In genomic region chr14:63641473-63642228, GRCh38 we compare ENCODE assay signal across 8 cellular contexts. TPM values are rescaled to one million over a fixed set of nuclear protein-coding genes. Genes with fewer than 3 reads are reported as not detected.
A peak's percentile ranks its signal among the peaks of the same experiment; 100 is the strongest.
DNase-seq lines count a peak whose midpoint lies in the region; ATAC-seq, FAIRE-seq and TF ChIP-seq lines count a peak whose summit lies in the region.

TSS of gene WDR89 (minus strand) at chr14:63641871. CDS start at chr14:63599942, 41,929 bp downstream.

- FAIRE-seq in GM12891 (lab: Jason Lieb, UNC) = peak; percentile 100

- H3K27me3 ChIP-seq in adipocyte (replicated peaks; ENCODE audit: control insufficient read depth, insufficient read depth, low read length) = no peaks in the 10 kb centered on the region
- H3K27me3 ChIP-seq in cardiac muscle cell = no peaks in the 10 kb centered on the region
- H3K27me3 ChIP-seq in parathyroid adenoma (ENCODE audit: control insufficient read depth, insufficient read depth, low read length) = no peaks in the 10 kb centered on the region
- no peaks in the 10 kb centered on the region for H3K27me3 ChIP-seq in transverse colon

- H2AFZ ChIP-seq in parathyroid adenoma = peak within 1 kb of the TSS; percentile 95

- TF ChIP-seq EP300 in transverse colon (IDR thresholded peaks at IDR 0.05; ENCODE audit: low read depth) = no peak

- intact Hi-C loops in transverse colon (cut with DNase I; ENCODE audit: low total_unique reads) = loop anchor here (5.0 kb wide), 1 partner anchor 254 kb away; no protein-coding TSS in a partner anchor

- H3K4me3 ChIP-seq in adipocyte (ENCODE audit: low read length) = peak within 1 kb of the TSS; percentile 83
- H3K4me3 ChIP-seq in cardiac muscle cell = peak within 1 kb of the TSS; percentile 39
- H3K4me3 ChIP-seq in parathyroid adenoma (ENCODE audit: low read depth, low read length) = peak within 1 kb of the TSS; percentile 77
- peak within 1 kb of the TSS; percentile 43 to 69 (median 48) for H3K4me3 ChIP-seq in transverse colon

- H3K4me1 ChIP-seq in adipocyte (ENCODE audit: control insufficient read depth, insufficient read depth, low read length) = peaks cover 5% of the 10 kb centered on the region
- no peaks in the 10 kb centered on the region for H3K4me1 ChIP-seq in cardiac muscle cell (ENCODE audit: low read depth)
- no peaks in the 10 kb centered on the region for H3K4me1 ChIP-seq in parathyroid adenoma
- peaks cover 0 to 22% (median 11%) of the 10 kb centered on the region in 4 donors for H3K4me1 ChIP-seq in transverse colon

- TF ChIP-seq CTCF in cardiac muscle cell (IDR thresholded peaks at IDR 0.05; ENCODE audit: low read depth, low read length) (peak; percentile 67), parathyroid adenoma (IDR thresholded peaks at IDR 0.05) (peak; percentile 90), transverse colon (IDR thresholded peaks at IDR 0.05) (peak; percentile 83 to 97 (median 88))

- peak within 1 kb of the TSS; percentile 94 for H3K27ac ChIP-seq in cardiac muscle cell
- H3K27ac ChIP-seq in parathyroid adenoma = peak within 1 kb of the TSS; percentile 94
- peak within 1 kb of the TSS; percentile 94 to 97 (median 94) for H3K27ac ChIP-seq in transverse colon

- H3K4me2 ChIP-seq in parathyroid adenoma (ENCODE audit: low read length) = peak within 1 kb of the TSS; percentile 64

- in situ Hi-C loops in transverse colon (cut with MboI; ENCODE audit: low pct_ligation_motif_present in 1 of 4, low pct_unique_long_range_greater_than_20kb in 1 of 4, low sequenced_read_pairs in 3 of 4) = loop anchor here in 2 of 4 donors (25.0 kb wide), 1 partner anchor 121 kb away; no protein-coding TSS in a partner anchor

- no peaks in the 10 kb centered on the region for H3K9me3 ChIP-seq in adipocyte (ENCODE audit: control insufficient read depth, low read length)
- H3K9me3 ChIP-seq in cardiac muscle cell (ENCODE audit: low read depth) = no peaks in the 10 kb centered on the region
- no peaks in the 10 kb centered on the region for H3K9me3 ChIP-seq in parathyroid adenoma (ENCODE audit: control insufficient read depth, low read length)
- H3K9me3 ChIP-seq in transverse colon = no peaks in the 10 kb centered on the region

- TF ChIP-seq POLR2A in GM12891 (IDR thresholded peaks at IDR 0.05; ENCODE audit: low read depth, low read length) = peak; percentile 94
- peak; percentile 73 for TF ChIP-seq POLR2A in transverse colon (IDR thresholded peaks at IDR 0.05)

- peaks cover 7% of the 10 kb centered on the region for H3K79me2 ChIP-seq in parathyroid adenoma

- 0% methylated on average over 5 to 30 of the region's 60 CpGs for WGBS in transverse colon (ENCODE audit: low coverage in 1 of 2), 2 donors

- H3K9ac ChIP-seq in adipocyte (ENCODE audit: low read length) = peak within 1 kb of the TSS; percentile 89
- peak within 1 kb of the TSS; percentile 30 for H3K9ac ChIP-seq in parathyroid adenoma

- no peaks in the 10 kb centered on the region for H3K36me3 ChIP-seq in adipocyte (ENCODE audit: control insufficient read depth, insufficient read depth, low read length, severe bottlenecking)
- H3K36me3 ChIP-seq in cardiac muscle cell = no peaks in the 10 kb centered on the region
- H3K36me3 ChIP-seq in parathyroid adenoma (ENCODE audit: control insufficient read depth, insufficient read depth, low read length) = no peaks in the 10 kb centered on the region
- H3K36me3 ChIP-seq in transverse colon = no peaks in the 10 kb centered on the region

- DNase-seq in GM12891 (ENCODE audit: insufficient read length, low spot score) = peak; percentile 66
- DNase-seq in NCI-H1436 (lab: John Stamatoyannopoulos, UW) = peak; percentile 98
- DNase-seq in T follicular helper cell (ENCODE audit: low read depth) = peak; percentile 94
- DNase-seq in adipocyte (ENCODE audit: low read depth) = peak; percentile 99
- peak; percentile 99 to 100 for DNase-seq in cardiac muscle cell (ENCODE audit: low read depth in 1 of 2, low spot score in 1 of 2)
- DNase-seq in transverse colon = peak; percentile 98

- ATAC-seq in HG02840 (IDR thresholded peaks at IDR 0.05; ENCODE audit: low FRiP score, unreplicated experiment) = peak; percentile 89

TF ChIP-seq in GM12891, 5 proteins besides CTCF, POLR2A, EP300 and RAD21:
- peak; percentile 66 for TF ChIP-seq SPI1 (IDR thresholded peaks at IDR 0.05; ENCODE audit: low read depth, low read length)
- TF ChIP-seq POLR2AphosphoS5 (IDR thresholded peaks at IDR 0.05; ENCODE audit: low read depth, low read length) = peak; percentile 92
- TF ChIP-seq PAX5 (IDR thresholded peaks at IDR 0.05; ENCODE audit: insufficient read depth, low read length, severe bottlenecking) = peak; percentile 88
- peak; percentile 53 for TF ChIP-seq POU2F2 (IDR thresholded peaks at IDR 0.05; ENCODE audit: low read depth, low read length)
- peak; percentile 90 for TF ChIP-seq TAF1 (IDR thresholded peaks at IDR 0.05; ENCODE audit: low read depth, low read length)

RNA-seq across cellular contexts. Expression of gene WDR89, which starts in this region (rescaled TPM):
- polyA plus RNA-seq in GM12891 (2012; ENCODE audit: low read depth, missing spikeins) = 6.4 TPM
- total RNA-seq in cardiac muscle cell (9.0 and 10.4 TPM in 2 replicates), transverse colon (10 to 100 TPM in 1 of 4 donors, 1 to 10 TPM in 3; 3.8 to 17.2 (median 7.2) TPM)
- polyA plus RNA-seq in cardiac muscle cell = 11.7 and 14.0 TPM in 2 replicates

Comparison
In these comparisons a context has a peak if more than half of its experiments do, and no peak if none do; other contexts are left out.
1. Peak in every context shown above with its lines: DNase-seq, ATAC-seq, H3K4me3 ChIP-seq and H3K27ac ChIP-seq.